In the genomic region with DNA sequence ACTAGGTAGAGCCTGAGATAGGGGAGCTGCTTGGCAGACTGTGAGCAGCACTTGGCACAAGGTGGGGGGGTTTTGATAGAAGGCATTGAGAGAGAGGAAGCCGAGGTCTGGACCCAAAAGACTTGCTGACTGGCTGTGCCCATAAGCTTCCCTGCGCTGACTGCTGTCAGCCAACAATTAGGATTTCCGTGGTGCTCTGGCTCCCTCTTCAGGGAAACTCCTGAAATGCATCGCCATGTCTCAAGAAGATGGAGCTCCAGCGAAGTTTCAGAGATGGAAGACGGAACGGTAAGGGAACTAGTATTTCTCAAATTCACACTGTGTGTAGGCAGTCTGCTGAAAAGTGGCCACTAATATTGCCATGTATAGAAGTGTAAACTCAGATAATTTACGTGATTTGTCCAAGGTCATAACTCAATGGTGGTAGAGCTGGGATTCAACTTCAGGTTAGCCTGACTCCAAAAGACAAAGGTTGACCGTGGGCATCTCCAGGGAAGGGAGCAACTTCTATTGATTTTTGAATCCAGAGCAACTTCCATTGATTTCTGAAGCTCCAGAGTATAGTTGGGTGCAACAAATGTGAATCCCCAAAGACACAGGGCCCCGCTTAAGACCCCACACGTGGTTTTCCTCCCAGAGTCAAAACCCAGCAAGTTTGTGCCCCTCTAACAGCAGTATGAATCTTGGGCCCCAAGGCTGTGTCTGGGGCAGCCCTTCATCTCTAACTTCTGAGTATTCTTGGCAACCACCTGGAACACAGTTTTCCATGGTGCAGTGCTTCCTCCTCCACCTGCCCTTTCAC, we compare ENCODE assay signal across 8 cellular contexts. TPM values are rescaled to one million over a fixed set of nuclear protein-coding genes. Genes with fewer than 3 reads are reported as not detected.
DNase-seq lines count a peak whose midpoint lies in the region; ATAC-seq and TF ChIP-seq lines count a peak whose summit lies in the region.

No MANE protein-coding gene starts in this region.

- POLR2A ChIA-PET in BJ (lab: Charles Lee) = interaction anchor here (0.6 kb wide), 1 partner anchor 16 kb away, joined by 3 read pairs; no protein-coding TSS in a partner anchor

- DNase-seq in BJ (ENCODE audit: low read depth) (no peak), NCI-H2196 treated with DMSO at 0.1 percent for 48 hours (lab: John Stamatoyannopoulos, UW; ENCODE audit: unreplicated experiment) (peak; percentile 12), cardiac fibroblast (ENCODE audit: low read depth in 2 of 2) (peak; percentile 86 to 87), left lung (peak in 1 of 2 donors; percentile 68)
- DNase-seq in activated CD4-positive, CD25-positive, alpha-beta regulatory T cell (lab: John Stamatoyannopoulos, UW) = peak; percentile 46 to 69 (median 50)
- DNase-seq in stimulated activated CD4-positive, alpha-beta T cell treated with anti-CD3 and anti-CD28 coated beads, Interleukin-4, amount 100 ng/mL, for 24 hours = peak; percentile 84

- no peak overlapping the region for H3K4me3 ChIP-seq in BJ (ENCODE audit: low read depth, low read length)
- no peak overlapping the region for H3K4me3 ChIP-seq in cardiac fibroblast (replicated peaks in 1 of 2; ENCODE audit: low read depth in 2 of 2, low read length in 2 of 2)
- no peak overlapping the region for H3K4me3 ChIP-seq in left lung

- TF ChIP-seq CTCF in BJ (IDR thresholded peaks at IDR 0.05; ENCODE audit: insufficient read depth, low read depth, low read length) = peak; percentile 86
- peak; percentile 92 for TF ChIP-seq CTCF in cardiac fibroblast (IDR thresholded peaks at IDR 0.05; ENCODE audit: low read depth, low read length)
- peak; percentile 87 to 88 for TF ChIP-seq CTCF in left lung (IDR thresholded peaks at IDR 0.05)

- no peaks in the 10 kb centered on the region for H3K9me3 ChIP-seq in left lung

- peaks cover 0 to 8% of the 10 kb centered on the region in 2 donors for H3K4me1 ChIP-seq in left lung

- no peak overlapping the region for H3K27ac ChIP-seq in left lung

- H3K27me3 ChIP-seq in BJ (ENCODE audit: control insufficient read depth, insufficient read depth, low read length) = no peaks in the 10 kb centered on the region
- peaks cover 0 to 3% of the 10 kb centered on the region in 2 donors for H3K27me3 ChIP-seq in left lung

- intact Hi-C loops in left lung (cut with DNase I) = loop anchor here in 1 of 2 donors (10.0 kb wide), 1 partner anchor 264 kb away; no protein-coding TSS in a partner anchor

- CTCF ChIA-PET in BJ (lab: Yijun Ruan, JAX) = interaction anchor here (0.6 to 4.2 kb wide), 45 partner anchors 8 to 410 kb away, joined by 3 to 118 read pairs (median 5); a partner anchor contains a TSS

- H3K36me3 ChIP-seq in BJ (ENCODE audit: control insufficient read depth, insufficient read depth, low read length) = no peaks in the 10 kb centered on the region
- no peaks in the 10 kb centered on the region for H3K36me3 ChIP-seq in left lung

- ATAC-seq in GM21737 (IDR thresholded peaks at IDR 0.05; ENCODE audit: unreplicated experiment) = peak; percentile 46
- peak; percentile 94 for ATAC-seq in left lung
- ATAC-seq in GM21447 (IDR thresholded peaks at IDR 0.05; ENCODE audit: unreplicated experiment) = no peak

RNA-seq across cellular contexts. Expression of a gene that starts 44.5 kb away (rescaled TPM):
- not detected in 2 replicates for polyA plus RNA-seq in BJ (2011; rRNA removed)
- not detected in 2 replicates for polyA minus RNA-seq in BJ (2011; rRNA and poly(A)+ RNA removed)
- not detected for total RNA-seq in left lung

RNA-seq across cellular contexts. Expression of a gene that starts 52.0 kb away (rescaled TPM):
- not detected in 2 replicates for polyA plus RNA-seq in BJ (2011; rRNA removed)
- not detected in 2 replicates for polyA minus RNA-seq in BJ (2011; rRNA and poly(A)+ RNA removed)
- total RNA-seq in left lung = not detected

RNA-seq across cellular contexts. Expression of a gene that starts 55.7 kb away (rescaled TPM):
- polyA plus RNA-seq in BJ (2011; rRNA removed) = not detected in 2 replicates
- polyA minus RNA-seq in BJ (2011; rRNA and poly(A)+ RNA removed) = 0.28 TPM in 1 of 2 replicates, not detected in the other
- total RNA-seq in left lung = not detected
